Comparison of ENCODE assay signal across 1 cellular context in genomic region chr7:93073357-93073756, GRCh38. TPM values are rescaled to one million over a fixed set of nuclear protein-coding genes. Genes with fewer than 3 reads are reported as not detected.
"Had no signal": no experiment of that assay in that cellular context is flagged by ENCODE, and none has a peak within 500 bp of the region (broad histone marks: within the 10 kb centered on the region; RNA-seq: fewer than 3 reads in every experiment).

No MANE protein-coding gene starts in this region.

RNA-seq across cellular contexts. Expression of gene SAMD9, which starts 44.4 kb away (rescaled TPM):
- total RNA-seq: endodermal cell had no signal
